Comparison of ENCODE assay signal across 17 cellular contexts in genomic region chr10:30041394-30042105, GRCh38. TPM values are rescaled to one million over a fixed set of nuclear protein-coding genes. Genes with fewer than 3 reads are reported as not detected.
DNase-seq lines count a peak whose midpoint lies in the region; TF ChIP-seq lines count a peak whose summit lies in the region.
"Had no signal": no experiment of that assay in that cellular context is flagged by ENCODE, and none has a peak within 500 bp of the region (broad histone marks: within the 10 kb centered on the region; RNA-seq: fewer than 3 reads in every experiment).

No MANE protein-coding gene starts in this region.

- H3K4me2 ChIP-seq in Loucy (ENCODE audit: low read depth, low read length, poor library complexity, severe bottlenecking): peak overlapping the region; percentile 69
- H3K4me2 ChIP-seq in neuronal stem cell (ENCODE audit: insufficient read depth, low read length, poor library complexity, severe bottlenecking): no peak overlapping the region

- no peak overlapping the region for H3K4me3 Mint-ChIP-seq in Calu3 (ENCODE audit: low read depth, unreplicated experiment)
- H3K4me3 Mint-ChIP-seq: activated CD8-positive, alpha-beta memory T cell treated with anti-CD3 and anti-CD28 coated beads, Interleukin-2, amount 10 ng/mL, durations not matched to agents 7 days and 5 days; activated naive CD4-positive, alpha-beta T cell treated with anti-CD3 and anti-CD28 coated beads, Interleukin-2, amount 10 ng/mL, durations not matched to agents 7 days and 5 days; memory B cell had no signal

- no peaks in the 10 kb centered on the region for H3K9me2 ChIP-seq in Loucy (replicated peaks; ENCODE audit: low read depth, low read length)

- H3K4ac ChIP-seq in neuronal stem cell (ENCODE audit: low read length): no peak overlapping the region

- H3K27me3 ChIP-seq in Loucy (ENCODE audit: insufficient read depth, low read length, poor library complexity, severe bottlenecking): no peaks in the 10 kb centered on the region
- H3K27me3 ChIP-seq in neuronal stem cell (ENCODE audit: control insufficient read depth in 3 of 3, insufficient read depth in 3 of 3, low read depth in 1 of 3, low read length in 3 of 3): no peaks in the 10 kb centered on the region
- H3K27me3 ChIP-seq: tibial nerve had no signal

- H3K9me3 Mint-ChIP-seq in Calu3 (ENCODE audit: low read depth, unreplicated experiment): no peaks in the 10 kb centered on the region
- H3K9me3 Mint-ChIP-seq: activated naive CD4-positive, alpha-beta T cell treated with anti-CD3 and anti-CD28 coated beads, Interleukin-2, amount 10 ng/mL, durations not matched to agents 7 days and 5 days; memory B cell had no signal

- intact Hi-C loops in Calu3 (cut with micrococcal nuclease; ENCODE audit: unreplicated experiment): no loop called here

- WGBS in neuronal stem cell (ENCODE audit: extremely low coverage in 2 of 2, insufficient read length in 2 of 2, insufficient replicate concordance in 1 of 2), 2 donors: no CpG with 5 or more reads among the region's 3 CpGs

- CTCF ChIA-PET in Calu3 (lab: Charles Lee): interaction anchor here (0.6 to 0.7 kb wide), 2 partner anchors 9 to 11 kb away, joined by 3 to 4 read pairs; no protein-coding TSS in a partner anchor

- peak overlapping the region; percentile 42 for H3K4me3 ChIP-seq in Loucy (ENCODE audit: low read length, poor library complexity, severe bottlenecking)
- no peak overlapping the region for H3K4me3 ChIP-seq in neuronal stem cell (ENCODE audit: low read length in 2 of 2)
- H3K4me3 ChIP-seq: tibial nerve had no signal

- H3K27ac ChIP-seq in cingulate gyrus (ENCODE audit: low read depth, low read length): peak overlapping the region; percentile 32
- H3K27ac ChIP-seq in neuronal stem cell (replicated peaks; ENCODE audit: low read length): no peak overlapping the region

- no peak overlapping the region for H2AK5ac ChIP-seq in neuronal stem cell (ENCODE audit: low read depth, low read length)

- peaks cover 13% of the 10 kb centered on the region for H3F3A ChIP-seq in Loucy (ENCODE audit: low read depth)

- no TSS peak for BruUV-seq in Calu3 (replicated peaks; lab: Mats Ljungman, UMichigan)

- no peak overlapping the region for H2BK12ac ChIP-seq in neuronal stem cell (ENCODE audit: low read length)

- H3K4me1 ChIP-seq in Loucy (ENCODE audit: insufficient read depth, low read length, poor library complexity, severe bottlenecking) (peaks cover 87% of the 10 kb centered on the region), neuronal stem cell (ENCODE audit: control insufficient read depth in 2 of 2, insufficient read depth in 1 of 2, low read depth in 1 of 2, low read length in 2 of 2) (peaks cover 0 to 1% of the 10 kb centered on the region in 2 donors)

- no peak overlapping the region for H3K18ac ChIP-seq in neuronal stem cell (ENCODE audit: low read length)

- no peak overlapping the region for H3K27ac Mint-ChIP-seq in Calu3 (ENCODE audit: unreplicated experiment)
- H3K27ac Mint-ChIP-seq: activated CD8-positive, alpha-beta memory T cell treated with anti-CD3 and anti-CD28 coated beads, Interleukin-2, amount 10 ng/mL, durations not matched to agents 7 days and 5 days; activated naive CD4-positive, alpha-beta T cell treated with anti-CD3 and anti-CD28 coated beads, Interleukin-2, amount 10 ng/mL, durations not matched to agents 7 days and 5 days; memory B cell had no signal

- DNase-seq in AML-193 (lab: John Stamatoyannopoulos, UW): peak; percentile 46 to 61
- DNase-seq in lung microvascular endothelial cell (ENCODE audit: low read depth in 2 of 2): peak; percentile 93 to 94
- DNase-seq in NCI-H2196 treated with DMSO at 0.1 percent for 48 hours (lab: John Stamatoyannopoulos, UW; ENCODE audit: unreplicated experiment): no peak
- no peak for DNase-seq in neuronal stem cell (ENCODE audit: low spot score)
- DNase-seq in Calu3: no peak
- no peak for DNase-seq in kidney tubule cell (ENCODE audit: low spot score)
- DNase-seq: activated CD8-positive, alpha-beta memory T cell treated with anti-CD3 and anti-CD28 coated beads, Interleukin-2, amount 10 ng/mL, durations not matched to agents 7 days and 5 days; activated naive CD4-positive, alpha-beta T cell treated with anti-CD3 and anti-CD28 coated beads, Interleukin-2, amount 10 ng/mL, durations not matched to agents 7 days and 5 days; DMS153; NCI-H1694 treated with DMSO at 0.1 percent for 48 hours; NCI-H526 treated with DMSO at 0.1 percent for 48 hours; occipital lobe; stimulated activated CD4-positive, alpha-beta T cell treated with anti-CD3 and anti-CD28 coated beads, Interleukin-15, amount 100 ng/mL, for 24 hours had no signal

- H3K9ac ChIP-seq in Loucy (ENCODE audit: low read depth, low read length, poor library complexity, severe bottlenecking) (peak overlapping the region; percentile 66), neuronal stem cell (ENCODE audit: low read depth, low read length, poor library complexity) (no peak overlapping the region)

- no peaks in the 10 kb centered on the region for H3K4me1 Mint-ChIP-seq in Calu3 (ENCODE audit: low read depth, unreplicated experiment)

- H4K20me1 ChIP-seq in Loucy (ENCODE audit: insufficient read depth, low read length, poor library complexity, severe bottlenecking): no peaks in the 10 kb centered on the region

- no peak overlapping the region for H4K91ac ChIP-seq in neuronal stem cell (ENCODE audit: low read depth, low read length, poor library complexity)

- H2BK5ac ChIP-seq in neuronal stem cell (ENCODE audit: low read length): no peak overlapping the region

- H3K79me2 ChIP-seq in Loucy (ENCODE audit: insufficient read depth, low read length): 0 out of 2 replicates have a peak, but pooled peaks cover 10% of the 10 kb centered on the region

- no peak overlapping the region for H3K23ac ChIP-seq in neuronal stem cell (ENCODE audit: low read depth, low read length, poor library complexity)

- TF ChIP-seq CTCF in Loucy (conservative IDR thresholded peaks at IDR 0.05; ENCODE audit: low read length) (no peak), Calu3 (IDR thresholded peaks at IDR 0.05; ENCODE audit: unreplicated experiment) (no peak)

- H3K36me3 ChIP-seq in Loucy (ENCODE audit: insufficient read depth, low read length) (no peaks in the 10 kb centered on the region), neuronal stem cell (replicated peaks in 1 of 2; ENCODE audit: control insufficient read depth in 2 of 2, insufficient read depth in 2 of 2, low read length in 2 of 2) (peaks cover 0 to 4% of the 10 kb centered on the region in 2 donors)

- H3K9me3 ChIP-seq in Loucy (ENCODE audit: insufficient read depth, low read depth, low read length) (no peaks in the 10 kb centered on the region), neuronal stem cell (replicated peaks in 1 of 2; ENCODE audit: control insufficient read depth in 2 of 2, insufficient read depth in 1 of 2, low read depth in 1 of 2, low read length in 2 of 2) (no peaks in the 10 kb centered on the region)
- H3K9me3 ChIP-seq: tibial nerve had no signal

- no peak overlapping the region for H4K8ac ChIP-seq in neuronal stem cell (ENCODE audit: low read depth, low read length)

- no peaks in the 10 kb centered on the region for H3K79me1 ChIP-seq in neuronal stem cell (ENCODE audit: low read depth, low read length)

- H2BK120ac ChIP-seq in neuronal stem cell (ENCODE audit: low read depth, low read length): no peak overlapping the region

- no peak overlapping the region for H3K14ac ChIP-seq in neuronal stem cell (ENCODE audit: low read length)

- H2AFZ ChIP-seq in Loucy (ENCODE audit: low read length): no peak overlapping the region
- no peak overlapping the region for H2AFZ ChIP-seq in neuronal stem cell (ENCODE audit: low read length)

- H3K36me3 Mint-ChIP-seq in Calu3 (ENCODE audit: insufficient read depth, unreplicated experiment): no peaks in the 10 kb centered on the region
- H3K36me3 Mint-ChIP-seq: activated CD8-positive, alpha-beta memory T cell treated with anti-CD3 and anti-CD28 coated beads, Interleukin-2, amount 10 ng/mL, durations not matched to agents 7 days and 5 days; activated naive CD4-positive, alpha-beta T cell treated with anti-CD3 and anti-CD28 coated beads, Interleukin-2, amount 10 ng/mL, durations not matched to agents 7 days and 5 days; memory B cell had no signal

- H3K27me3 Mint-ChIP-seq in Calu3 (ENCODE audit: unreplicated experiment): peaks cover 39% of the 10 kb centered on the region

- no peak overlapping the region for H2BK15ac ChIP-seq in neuronal stem cell (ENCODE audit: low read length)

RNA-seq across cellular contexts. Expression of gene JCAD, which starts 17.8 kb away (rescaled TPM):
- total RNA-seq in lung microvascular endothelial cell (46.2 and 60.5 TPM in 2 replicates), Calu3 (2022) (0.54 and 0.66 TPM in 2 replicates)
- 1.6 TPM for polyA plus RNA-seq in neuronal stem cell (2013, experiment 1 of 2)
- 1.6 TPM for polyA plus RNA-seq in neuronal stem cell (2013, experiment 2 of 2)

Comparison
In these comparisons a context has a peak if more than half of its experiments do, and no peak if none do; other contexts are left out.
1. DNase-seq: peak in AML-193 (2 of 2) and lung microvascular endothelial cell (2 of 2); none in NCI-H2196 treated with DMSO at 0.1 percent for 48 hours (single experiment), neuronal stem cell (single experiment), Calu3 (single experiment) and kidney tubule cell (single experiment).
2. RNA of gene JCAD, which starts 17.8 kb away (total RNA-seq): 46.2 to 60.5 TPM in lung microvascular endothelial cell; 0.54 to 0.66 TPM in Calu3; every median in the first group is over 10 times any median in the second.